Comparison of ENCODE assay signal across 1 cellular context in genomic region chr15:98658831-98659699, GRCh38.
TF ChIP-seq lines count a peak whose summit lies in the region.

No MANE protein-coding gene starts in this region.

TF ChIP-seq in K562, 482 proteins besides CTCF, POLR2A, EP300 and RAD21 (continued from another document):
- peak; percentile 83 for TF ChIP-seq ZBTB40 (IDR thresholded peaks at IDR 0.05)
- 0 out of 2 replicates have a peak, but pooled peaks have one; percentile 30 for TF ChIP-seq ZBTB40 (CRISPR knock-in tag; IDR thresholded peaks at IDR 0.05)
- no peak for TF ChIP-seq ZNF12 (CRISPR knock-in tag; IDR thresholded peaks at IDR 0.05)
- no peak for TF ChIP-seq BRF1 (IDR thresholded peaks at IDR 0.05; ENCODE audit: borderline replicate concordance, extremely low read depth, insufficient read length)
- TF ChIP-seq KLF16 (IDR thresholded peaks at IDR 0.05), result no peak
- TF ChIP-seq AFF1 (IDR thresholded peaks at IDR 0.05; ENCODE audit: low read depth in 1 of 2, partially characterized antibody in 2 of 2), result no peak
- TF ChIP-seq ZNF212 (CRISPR knock-in tag; IDR thresholded peaks at IDR 0.05), result no peak
- TF ChIP-seq SMC3 (conservative IDR thresholded peaks at IDR 0.05; ENCODE audit: insufficient read depth, low read depth, low read length), result peak; percentile 53; the same call in 1 of the 2 replicates
- TF ChIP-seq ETV5 (CRISPR knock-in tag; IDR thresholded peaks at IDR 0.05; ENCODE audit: low read depth), result no peak
- no peak for TF ChIP-seq ZNF780A (CRISPR knock-in tag; IDR thresholded peaks at IDR 0.05)
- no peak for TF ChIP-seq PRPF4 (IDR thresholded peaks at IDR 0.05; ENCODE audit: insufficient read depth, low read depth, low read length, poor library complexity, severe bottlenecking)
- TF ChIP-seq TGIF2 (CRISPR knock-in tag; IDR thresholded peaks at IDR 0.05), result no peak
- TF ChIP-seq DEAF1 (CRISPR knock-in tag; IDR thresholded peaks at IDR 0.05), result peak; percentile 37; the same call in 1 of the 2 replicates
- no peak for TF ChIP-seq MAX (CRISPR knock-in tag; IDR thresholded peaks at IDR 0.05)
- no peak for TF ChIP-seq DNMT1 (IDR thresholded peaks at IDR 0.05)
- no peak for TF ChIP-seq ZNF354B (CRISPR knock-in tag; IDR thresholded peaks at IDR 0.05)
- no peak for TF ChIP-seq DIDO1 (tag; IDR thresholded peaks at IDR 0.05; ENCODE audit: low read depth)
- TF ChIP-seq, protein P1, sequence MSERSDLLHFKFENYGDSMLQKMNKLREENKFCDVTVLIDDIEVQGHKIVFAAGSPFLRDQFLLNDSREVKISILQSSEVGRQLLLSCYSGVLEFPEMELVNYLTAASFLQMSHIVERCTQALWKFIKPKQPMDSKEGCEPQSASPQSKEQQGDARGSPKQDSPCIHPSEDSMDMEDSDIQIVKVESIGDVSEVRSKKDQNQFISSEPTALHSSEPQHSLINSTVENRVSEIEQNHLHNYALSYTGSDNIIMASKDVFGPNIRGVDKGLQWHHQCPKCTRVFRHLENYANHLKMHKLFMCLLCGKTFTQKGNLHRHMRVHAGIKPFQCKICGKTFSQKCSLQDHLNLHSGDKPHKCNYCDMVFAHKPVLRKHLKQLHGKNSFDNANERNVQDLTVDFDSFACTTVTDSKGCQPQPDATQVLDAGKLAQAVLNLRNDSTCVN (CRISPR knock-in tag; IDR thresholded peaks at IDR 0.05), result no peak
- TF ChIP-seq RNF2 (IDR thresholded peaks at IDR 0.05), result no peak
- TF ChIP-seq, protein P2, sequence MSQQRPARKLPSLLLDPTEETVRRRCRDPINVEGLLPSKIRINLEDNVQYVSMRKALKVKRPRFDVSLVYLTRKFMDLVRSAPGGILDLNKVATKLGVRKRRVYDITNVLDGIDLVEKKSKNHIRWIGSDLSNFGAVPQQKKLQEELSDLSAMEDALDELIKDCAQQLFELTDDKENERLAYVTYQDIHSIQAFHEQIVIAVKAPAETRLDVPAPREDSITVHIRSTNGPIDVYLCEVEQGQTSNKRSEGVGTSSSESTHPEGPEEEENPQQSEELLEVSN (IDR thresholded peaks at IDR 0.05; ENCODE audit: borderline replicate concordance in 1 of 2, extremely low read depth in 1 of 2, insufficient read depth in 1 of 2, insufficient read length in 1 of 2, low read depth in 1 of 2, low read length in 1 of 2, poor library complexity in 1 of 2, severe bottlenecking in 1 of 2), result no peak
TF ChIP-seq in K562: peak in this region for 3.
